ENCODE assay signal across 16 cellular contexts in the genomic region with DNA sequence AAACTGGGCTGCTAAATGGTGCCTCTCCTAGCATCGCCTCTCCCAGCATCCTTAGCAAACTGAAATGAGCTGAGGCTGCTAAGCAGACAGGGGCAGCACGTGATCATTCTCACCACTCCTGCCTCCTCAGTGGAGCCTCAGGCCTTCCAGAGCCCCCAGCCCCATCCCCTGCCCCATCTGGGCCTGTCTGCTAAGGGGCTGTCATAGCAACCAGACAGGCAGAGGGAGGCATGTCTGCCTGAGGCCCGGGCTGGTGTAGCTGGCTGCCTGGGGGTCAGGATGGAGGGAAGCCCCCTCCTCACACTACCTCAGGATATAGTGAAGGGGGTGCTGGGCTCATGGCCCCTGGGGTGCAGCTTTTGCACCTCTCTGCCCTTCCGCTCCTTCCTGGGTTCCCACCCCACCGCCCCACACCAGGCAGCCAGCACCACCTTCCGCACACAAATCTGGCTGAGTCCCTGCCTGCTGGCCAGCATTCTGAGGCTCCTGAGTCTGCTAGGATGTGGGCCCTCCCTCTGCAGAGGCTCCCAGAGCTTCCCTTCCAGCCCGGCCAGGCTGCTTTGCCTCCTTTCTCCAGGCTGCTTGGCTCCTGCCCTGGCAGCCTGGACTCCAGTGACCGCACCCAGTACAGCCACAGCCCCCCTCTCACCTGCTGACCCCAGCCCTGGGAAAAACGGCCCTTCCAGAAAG.
"Had no signal": no experiment of that assay in that cellular context is flagged by ENCODE, and none has a peak within 500 bp of the region (broad histone marks: within the 10 kb centered on the region; RNA-seq: fewer than 3 reads in every experiment).

No MANE protein-coding gene starts in this region.

- FAIRE-seq: keratinocyte, TTC549 had no signal

- DNase-seq: activated CD4-positive, alpha-beta T cell treated with anti-CD3 and anti-CD28 coated beads for 36 hours; activated CD4-positive, alpha-beta T cell treated with anti-CD3 and anti-CD28 coated beads, Interleukin-2, amount 50 U/mL, for 48 hours; activated gamma-delta T cell treated with Interleukin-2 at 50 U/mL for 16 hours; dermis blood vessel endothelial cell; foreskin keratinocyte; mucosa of descending colon; naive B cell; stimulated activated naive CD4-positive, alpha-beta T cell; thyroid gland had no signal

- H3K27ac ChIP-seq: cardiac muscle cell, foreskin keratinocyte, thyroid gland had no signal

- H3K36me3 ChIP-seq: adrenal gland, cardiac muscle cell, thyroid gland had no signal

- H3K27me3 ChIP-seq: adrenal gland, cardiac muscle cell, foreskin keratinocyte, thyroid gland had no signal

- H3K4me3 ChIP-seq: adrenal gland, cardiac muscle cell, mucosa of descending colon, thyroid gland had no signal

- ATAC-seq: activated CD4-positive, alpha-beta T cell treated with anti-CD3 and anti-CD28 coated beads for 36 hours; activated naive CD4-positive, alpha-beta T cell treated with anti-CD3 and anti-CD28 coated beads, Interleukin-2, amount 50 U/mL, for 72 hours; foreskin keratinocyte; mucosa of descending colon had no signal

- H3K9me3 Mint-ChIP-seq: activated naive CD4-positive, alpha-beta T cell treated with anti-CD3 and anti-CD28 coated beads, Interleukin-2, amount 50 U/mL, for 72 hours; activated T-helper 1 cell treated with anti-CD3 and anti-CD28 coated beads, Interleukin-12 subunit alpha, Interleukin-12 subunit beta, Interleukin-2, Interleukin-4 antibody, amounts not matched to agents 30 ng/mL and 10 ng/mL and 1 ng/mL, durations not matched to agents 14 hours and 24 hours and 36 hours; naive B cell; T-helper 2 cell treated with Interferon-gamma antibody and Interleukin-4, amounts not matched to agents 5 μg/mL and 100 μg/mL, for 36 hours had no signal

- H3K4me3 Mint-ChIP-seq: activated CD4-positive, alpha-beta T cell treated with anti-CD3 and anti-CD28 coated beads for 36 hours; activated T-helper 1 cell treated with anti-CD3 and anti-CD28 coated beads, Interleukin-12 subunit alpha, Interleukin-12 subunit beta, Interleukin-2, Interleukin-4 antibody, amounts not matched to agents 30 ng/mL and 10 ng/mL and 1 ng/mL, durations not matched to agents 14 hours and 24 hours and 36 hours; naive B cell; T-helper 2 cell treated with Interferon-gamma antibody and Interleukin-4, amounts not matched to agents 5 μg/mL and 100 μg/mL, for 36 hours had no signal

- H3K9me3 ChIP-seq: adrenal gland, mucosa of descending colon, thyroid gland had no signal

- H3K27ac Mint-ChIP-seq: activated CD4-positive, alpha-beta T cell treated with anti-CD3 and anti-CD28 coated beads for 36 hours; activated T-helper 1 cell treated with anti-CD3 and anti-CD28 coated beads, Interleukin-12 subunit alpha, Interleukin-12 subunit beta, Interleukin-2, Interleukin-4 antibody, amounts not matched to agents 30 ng/mL and 10 ng/mL and 1 ng/mL, durations not matched to agents 14 hours and 24 hours and 36 hours; naive B cell; T-helper 2 cell treated with Interferon-gamma antibody and Interleukin-4, amounts not matched to agents 5 μg/mL and 100 μg/mL, for 36 hours had no signal

- H3K36me3 Mint-ChIP-seq: activated naive CD4-positive, alpha-beta T cell treated with anti-CD3 and anti-CD28 coated beads, Interleukin-2, amount 50 U/mL, for 72 hours; naive B cell had no signal

- H3K4me1 ChIP-seq: foreskin keratinocyte had no signal
